In genomic region chr22:19874307-19875060, GRCh38 we compare ENCODE assay signal across 10 cellular contexts. TPM values are rescaled to one million over a fixed set of nuclear protein-coding genes. Genes with fewer than 3 reads are reported as not detected.
DNase-seq lines count a peak whose midpoint lies in the region; ATAC-seq, FAIRE-seq and TF ChIP-seq lines count a peak whose summit lies in the region.
"Had no signal": no experiment of that assay in that cellular context is flagged by ENCODE, and none has a peak within 500 bp of the region (broad histone marks: within the 10 kb centered on the region; RNA-seq: fewer than 3 reads in every experiment).

No MANE protein-coding gene starts in this region.

- DNase-seq in DMS79 (lab: John Stamatoyannopoulos, UW) (peak; percentile 78), NCI-H2227 (lab: John Stamatoyannopoulos, UW; ENCODE audit: unreplicated experiment) (peak; percentile 53), RCC 7860 (ENCODE audit: low spot score) (no peak)
- peak in 6 of 10 donors; percentile 14 to 69 (median 41) for DNase-seq in naive thymus-derived CD8-positive, alpha-beta T cell
- DNase-seq: KG1 had no signal

- no peaks in the 10 kb centered on the region for H3K9me3 Mint-ChIP-seq in brain
- H3K9me3 Mint-ChIP-seq in naive thymus-derived CD8-positive, alpha-beta T cell, result no peaks in the 10 kb centered on the region

- no peak for FAIRE-seq in RCC 7860 (lab: Jason Lieb, UNC)
- FAIRE-seq: GM18507 had no signal

- no peak overlapping the region for H3K4me3 Mint-ChIP-seq in brain
- H3K4me3 Mint-ChIP-seq in naive thymus-derived CD8-positive, alpha-beta T cell, result peak overlapping the region in 8 of 10 donors; percentile 8 to 68 (median 52)

- H3K36me3 Mint-ChIP-seq in brain, result no peaks in the 10 kb centered on the region
- no peaks in the 10 kb centered on the region for H3K36me3 Mint-ChIP-seq in naive thymus-derived CD8-positive, alpha-beta T cell

- no peaks in the 10 kb centered on the region for H3K27me3 Mint-ChIP-seq in brain
- H3K27me3 Mint-ChIP-seq in naive thymus-derived CD8-positive, alpha-beta T cell, result no peaks in the 10 kb centered on the region

- ATAC-seq in naive thymus-derived CD8-positive, alpha-beta T cell, result peak; percentile 89 to 92
- ATAC-seq in GM21367 (IDR thresholded peaks at IDR 0.05; ENCODE audit: unreplicated experiment), result no peak
- ATAC-seq in HG03460 (IDR thresholded peaks at IDR 0.05; ENCODE audit: unreplicated experiment), result no peak
- ATAC-seq in GM18511 (IDR thresholded peaks at IDR 0.05; ENCODE audit: unreplicated experiment), result no peak

- H3K4me1 Mint-ChIP-seq in brain, result peaks cover 39% of the 10 kb centered on the region
- peaks cover 0 to 19% (median 6%) of the 10 kb centered on the region in 4 donors for H3K4me1 Mint-ChIP-seq in naive thymus-derived CD8-positive, alpha-beta T cell

- POLR2A ChIA-PET in naive thymus-derived CD8-positive, alpha-beta T cell (lab: Charles Lee), result interaction anchor here (1.1 to 2.4 kb wide), 6 partner anchors 9 to 20 kb away, joined by 3 to 24 read pairs (median 8); partner anchors contain the start of genes GNB1L and RTL10

- H3K27ac Mint-ChIP-seq in brain, result peak overlapping the region in 3 of 5 experiments; percentile 72 to 91 (median 73)
- peak overlapping the region; percentile 35 to 87 (median 74) for H3K27ac Mint-ChIP-seq in naive thymus-derived CD8-positive, alpha-beta T cell

- TF ChIP-seq CTCF in brain (conservative IDR thresholded peaks at IDR 0.05), result no peak

RNA-seq across cellular contexts. Expression of gene GNB1L, which starts 19.8 kb away (rescaled TPM):
- polyA plus RNA-seq in brain (ENCODE audit: insufficient read depth, low read depth, low replicate concordance), result 9.5 TPM
- 10 to 100 TPM; 11.0 to 12.5 TPM for total RNA-seq in naive thymus-derived CD8-positive, alpha-beta T cell
- polyA plus RNA-seq in naive thymus-derived CD8-positive, alpha-beta T cell, result 10 to 100 TPM; 12.2 to 18.7 (median 17.3) TPM

RNA-seq across cellular contexts. Expression of gene RTL10, which starts 19.8 kb away (rescaled TPM):
- 16.2 TPM for polyA plus RNA-seq in brain (ENCODE audit: insufficient read depth, low read depth, low replicate concordance)
- 10 to 100 TPM; 30.9 to 33.0 TPM for total RNA-seq in naive thymus-derived CD8-positive, alpha-beta T cell
- 10 to 100 TPM in 2 of 3 donors, 1 to 10 TPM in 1; 7.0 to 14.3 (median 13.4) TPM for polyA plus RNA-seq in naive thymus-derived CD8-positive, alpha-beta T cell

Comparison
In these comparisons a context has a peak if more than half of its experiments do, and no peak if none do; other contexts are left out.
1. H3K4me3 Mint-ChIP-seq: peak in naive thymus-derived CD8-positive, alpha-beta T cell (8 of 10); none in brain (0 of 5).
2. ATAC-seq: peak in naive thymus-derived CD8-positive, alpha-beta T cell (2 of 2); none in GM21367 (single experiment), HG03460 (single experiment) and GM18511 (single experiment).